8 cellular contexts compared by ENCODE assay signal in genomic region chrX:1392376-1393130, GRCh38. TPM values are rescaled to one million over a fixed set of nuclear protein-coding genes. Genes with fewer than 3 reads are reported as not detected.
DNase-seq lines count a peak whose midpoint lies in the region; ATAC-seq and TF ChIP-seq lines count a peak whose summit lies in the region.

No MANE protein-coding gene starts in this region.

- peaks cover 34% of the 10 kb centered on the region for H3K36me3 ChIP-seq in right atrium auricular region

- TF ChIP-seq CTCF in right atrium auricular region (IDR thresholded peaks at IDR 0.05) (no peak), retinal pigment epithelial cell (conservative IDR thresholded peaks at IDR 0.05; ENCODE audit: low read depth, low read length) (no peak)

- peaks cover 0 to 44% of the 10 kb centered on the region in 2 donors for H3K4me1 ChIP-seq in right atrium auricular region

- H3K9me3 ChIP-seq in right atrium auricular region = no peaks in the 10 kb centered on the region

- H3K4me3 ChIP-seq in right atrium auricular region (peak overlapping the region; percentile 99 to 100), retinal pigment epithelial cell (ENCODE audit: low read length) (peak overlapping the region; percentile 66)

- ATAC-seq in GM21576 (IDR thresholded peaks at IDR 0.05; ENCODE audit: unreplicated experiment) (peak; percentile 15), HG03469 (IDR thresholded peaks at IDR 0.05; ENCODE audit: unreplicated experiment) (no peak)

- DNase-seq in Daoy (ENCODE audit: low read depth) (peak; percentile 68), HuH-7.5 (ENCODE audit: low spot score) (peak; percentile 30), amniotic epithelial cell (ENCODE audit: low read depth) (peak; percentile 66), right atrium auricular region (ENCODE audit: low spot score) (no peak), retinal pigment epithelial cell (ENCODE audit: low read depth) (no peak), DMS114 treated with DMSO at 0.1 percent for 48 hours (lab: John Stamatoyannopoulos, UW; ENCODE audit: unreplicated experiment) (no peak)

- H3K27me3 ChIP-seq in right atrium auricular region = no peaks in the 10 kb centered on the region

- H3K27ac ChIP-seq in right atrium auricular region = peak overlapping the region; percentile 98 to 100

RNA-seq across cellular contexts. Expression of gene SLC25A6, which starts 0.6 kb away (rescaled TPM):
- total RNA-seq in Daoy (2014; rRNA removed; shearing (Covaris generic)) = 47.6 and 77.5 TPM in 2 replicates
- total RNA-seq in right atrium auricular region = 100 to 1,000 TPM; 109 to 157 TPM

RNA-seq across cellular contexts. Expression of gene IL3RA, which starts 56.0 kb away (rescaled TPM):
- not detected in 2 replicates for total RNA-seq in Daoy (2014; rRNA removed; shearing (Covaris generic))
- 1 to 10 TPM; 2.4 to 3.2 TPM for total RNA-seq in right atrium auricular region

Comparison
In these comparisons a context has a peak if more than half of its experiments do, and no peak if none do; other contexts are left out.
1. DNase-seq: peak in Daoy (single experiment), HuH-7.5 (single experiment) and amniotic epithelial cell (single experiment); none in right atrium auricular region (single experiment), retinal pigment epithelial cell (single experiment) and DMS114 treated with DMSO at 0.1 percent for 48 hours (single experiment).